In genomic region chr12:51238037-51238509, GRCh38 we compare ENCODE assay signal across 8 cellular contexts. TPM values are rescaled to one million over a fixed set of nuclear protein-coding genes. Genes with fewer than 3 reads are reported as not detected.
A peak's percentile ranks its signal among the peaks of the same experiment; 100 is the strongest.
DNase-seq lines count a peak whose midpoint lies in the region; ATAC-seq lines count a peak whose summit lies in the region.

No MANE protein-coding gene starts in this region.

- H3K9me3 ChIP-seq in iPS-20b (ENCODE audit: insufficient read depth, low read depth, low read length) (no peaks in the 10 kb centered on the region), stomach smooth muscle (ENCODE audit: control insufficient read depth in 2 of 2, low read length in 2 of 2) (no peaks in the 10 kb centered on the region)

- H3K27ac Mint-ChIP-seq in activated T-helper 1 cell treated with anti-CD3 and anti-CD28 coated beads, Interleukin-12 subunit alpha, Interleukin-12 subunit beta, Interleukin-2, Interleukin-4 antibody, amounts not matched to agents 30 ng/mL and 10 ng/mL and 1 ng/mL, durations not matched to agents 14 hours and 24 hours and 36 hours = peak overlapping the region; percentile 99

- peaks cover 39% of the 10 kb centered on the region for H3K4me1 Mint-ChIP-seq in activated T-helper 1 cell treated with anti-CD3 and anti-CD28 coated beads, Interleukin-12 subunit alpha, Interleukin-12 subunit beta, Interleukin-2, Interleukin-4 antibody, amounts not matched to agents 30 ng/mL and 10 ng/mL and 1 ng/mL, durations not matched to agents 14 hours and 24 hours and 36 hours (ENCODE audit: low read depth)

- H3K27me3 ChIP-seq in iPS-20b (ENCODE audit: insufficient read depth, low read length) (no peaks in the 10 kb centered on the region), stomach smooth muscle (ENCODE audit: control insufficient read depth in 1 of 2, insufficient read depth in 2 of 2, low read length in 2 of 2) (no peaks in the 10 kb centered on the region)

- no peaks in the 10 kb centered on the region for H3K27me3 Mint-ChIP-seq in activated T-helper 1 cell treated with anti-CD3 and anti-CD28 coated beads, Interleukin-12 subunit alpha, Interleukin-12 subunit beta, Interleukin-2, Interleukin-4 antibody, amounts not matched to agents 30 ng/mL and 10 ng/mL and 1 ng/mL, durations not matched to agents 14 hours and 24 hours and 36 hours (ENCODE audit: insufficient read depth)

- intact Hi-C loops in activated T-helper 1 cell treated with anti-CD3 and anti-CD28 coated beads, Interleukin-12 subunit alpha, Interleukin-12 subunit beta, Interleukin-2, Interleukin-4 antibody, amounts not matched to agents 30 ng/mL and 10 ng/mL and 1 ng/mL, durations not matched to agents 14 hours and 24 hours and 36 hours (cut with micrococcal nuclease) = loop anchor here (1.0 to 2.0 kb wide), 8 partner anchors 20 to 837 kb away; partner anchors contain the start of genes ATF1, CSRNP2, LARP4 and POU6F1

- H3K4me3 ChIP-seq in iPS-20b (ENCODE audit: low read length) (peak overlapping the region; percentile 99), stomach smooth muscle (ENCODE audit: low read length in 2 of 2) (peak overlapping the region; percentile 99 to 100)

- DNase-seq in NCI-H2196 (lab: John Stamatoyannopoulos, UW; ENCODE audit: unreplicated experiment) (peak; percentile 43), NCI-H2196 treated with DMSO at 0.1 percent for 48 hours (lab: John Stamatoyannopoulos, UW; ENCODE audit: unreplicated experiment) (no peak), dedifferentiated amniotic fluid mesenchymal stem cell (ENCODE audit: extremely low spot score) (no peak)
- peak; percentile 16 for DNase-seq in activated T-helper 1 cell treated with anti-CD3 and anti-CD28 coated beads, Interleukin-12 subunit alpha, Interleukin-12 subunit beta, Interleukin-2, Interleukin-4 antibody, amounts not matched to agents 30 ng/mL and 10 ng/mL and 1 ng/mL, durations not matched to agents 14 hours and 24 hours and 36 hours (ENCODE audit: low spot score)
- no peak for DNase-seq in activated CD8-positive, alpha-beta memory T cell treated with anti-CD3 and anti-CD28 coated beads, Interleukin-2, amount 50 U/mL, for 48 hours

- H3K36me3 Mint-ChIP-seq in activated T-helper 1 cell treated with anti-CD3 and anti-CD28 coated beads, Interleukin-12 subunit alpha, Interleukin-12 subunit beta, Interleukin-2, Interleukin-4 antibody, amounts not matched to agents 30 ng/mL and 10 ng/mL and 1 ng/mL, durations not matched to agents 14 hours and 24 hours and 36 hours (ENCODE audit: low read depth) = peaks cover 31% of the 10 kb centered on the region

- H3K4me1 ChIP-seq in iPS-20b (ENCODE audit: insufficient read depth, low read length) (peaks cover 5% of the 10 kb centered on the region; the same call in 1 of the 2 replicates), stomach smooth muscle (ENCODE audit: control insufficient read depth, insufficient read depth, low read length) (peaks cover 22% of the 10 kb centered on the region)

- peak overlapping the region; percentile 91 for H3K4me3 Mint-ChIP-seq in activated T-helper 1 cell treated with anti-CD3 and anti-CD28 coated beads, Interleukin-12 subunit alpha, Interleukin-12 subunit beta, Interleukin-2, Interleukin-4 antibody, amounts not matched to agents 30 ng/mL and 10 ng/mL and 1 ng/mL, durations not matched to agents 14 hours and 24 hours and 36 hours

- H3K9me3 Mint-ChIP-seq in activated T-helper 1 cell treated with anti-CD3 and anti-CD28 coated beads, Interleukin-12 subunit alpha, Interleukin-12 subunit beta, Interleukin-2, Interleukin-4 antibody, amounts not matched to agents 30 ng/mL and 10 ng/mL and 1 ng/mL, durations not matched to agents 14 hours and 24 hours and 36 hours = no peaks in the 10 kb centered on the region

- ATAC-seq in HG03354 (IDR thresholded peaks at IDR 0.05; ENCODE audit: poor library complexity, severe bottlenecking, unreplicated experiment) = peak; percentile 6

- H3K36me3 ChIP-seq in iPS-20b (ENCODE audit: insufficient read depth, low read depth, low read length) = peaks cover 32% of the 10 kb centered on the region
- H3K36me3 ChIP-seq in stomach smooth muscle (ENCODE audit: control insufficient read depth in 2 of 2, insufficient read depth in 2 of 2, low read length in 2 of 2) = peaks cover 23 to 24% of the 10 kb centered on the region in 2 donors

- H3K27ac ChIP-seq in iPS-20b (ENCODE audit: low read length) (peak overlapping the region; percentile 98), stomach smooth muscle (ENCODE audit: low read length) (peak overlapping the region; percentile 100)

- H3K9ac ChIP-seq in iPS-20b (ENCODE audit: low read depth, low read length) (peak overlapping the region; percentile 81), stomach smooth muscle (ENCODE audit: low read length in 2 of 2) (peak overlapping the region; percentile 85 to 100)

RNA-seq across cellular contexts. Expression of gene DAZAP2, which starts 0.6 kb away (rescaled TPM):
- total RNA-seq in activated T-helper 1 cell treated with anti-CD3 and anti-CD28 coated beads, Interleukin-12 subunit alpha, Interleukin-12 subunit beta, Interleukin-2, Interleukin-4 antibody, amounts not matched to agents 30 ng/mL and 10 ng/mL and 1 ng/mL, durations not matched to agents 14 hours and 24 hours and 36 hours = 163 and 169 TPM in 2 replicates

RNA-seq across cellular contexts. Expression of gene POU6F1, which starts 20.2 kb away (rescaled TPM):
- 5.2 and 6.7 TPM in 2 replicates for total RNA-seq in activated T-helper 1 cell treated with anti-CD3 and anti-CD28 coated beads, Interleukin-12 subunit alpha, Interleukin-12 subunit beta, Interleukin-2, Interleukin-4 antibody, amounts not matched to agents 30 ng/mL and 10 ng/mL and 1 ng/mL, durations not matched to agents 14 hours and 24 hours and 36 hours

RNA-seq across cellular contexts. Expression of gene SMAGP, which starts 32.1 kb away (rescaled TPM):
- 0.16 TPM in 1 of 2 replicates, not detected in the other for total RNA-seq in activated T-helper 1 cell treated with anti-CD3 and anti-CD28 coated beads, Interleukin-12 subunit alpha, Interleukin-12 subunit beta, Interleukin-2, Interleukin-4 antibody, amounts not matched to agents 30 ng/mL and 10 ng/mL and 1 ng/mL, durations not matched to agents 14 hours and 24 hours and 36 hours

Comparison
In these comparisons a context has a peak if more than half of its experiments do, and no peak if none do; other contexts are left out.
1. DNase-seq: peak in NCI-H2196 (single experiment) and activated T-helper 1 cell treated with anti-CD3 and anti-CD28 coated beads, Interleukin-12 subunit alpha, Interleukin-12 subunit beta, Interleukin-2, Interleukin-4 antibody, amounts not matched to agents 30 ng/mL and 10 ng/mL and 1 ng/mL, durations not matched to agents 14 hours and 24 hours and 36 hours (single experiment); none in NCI-H2196 treated with DMSO at 0.1 percent for 48 hours (single experiment), activated CD8-positive, alpha-beta memory T cell treated with anti-CD3 and anti-CD28 coated beads, Interleukin-2, amount 50 U/mL, for 48 hours (single experiment) and dedifferentiated amniotic fluid mesenchymal stem cell (single experiment).